In the genomic region with DNA sequence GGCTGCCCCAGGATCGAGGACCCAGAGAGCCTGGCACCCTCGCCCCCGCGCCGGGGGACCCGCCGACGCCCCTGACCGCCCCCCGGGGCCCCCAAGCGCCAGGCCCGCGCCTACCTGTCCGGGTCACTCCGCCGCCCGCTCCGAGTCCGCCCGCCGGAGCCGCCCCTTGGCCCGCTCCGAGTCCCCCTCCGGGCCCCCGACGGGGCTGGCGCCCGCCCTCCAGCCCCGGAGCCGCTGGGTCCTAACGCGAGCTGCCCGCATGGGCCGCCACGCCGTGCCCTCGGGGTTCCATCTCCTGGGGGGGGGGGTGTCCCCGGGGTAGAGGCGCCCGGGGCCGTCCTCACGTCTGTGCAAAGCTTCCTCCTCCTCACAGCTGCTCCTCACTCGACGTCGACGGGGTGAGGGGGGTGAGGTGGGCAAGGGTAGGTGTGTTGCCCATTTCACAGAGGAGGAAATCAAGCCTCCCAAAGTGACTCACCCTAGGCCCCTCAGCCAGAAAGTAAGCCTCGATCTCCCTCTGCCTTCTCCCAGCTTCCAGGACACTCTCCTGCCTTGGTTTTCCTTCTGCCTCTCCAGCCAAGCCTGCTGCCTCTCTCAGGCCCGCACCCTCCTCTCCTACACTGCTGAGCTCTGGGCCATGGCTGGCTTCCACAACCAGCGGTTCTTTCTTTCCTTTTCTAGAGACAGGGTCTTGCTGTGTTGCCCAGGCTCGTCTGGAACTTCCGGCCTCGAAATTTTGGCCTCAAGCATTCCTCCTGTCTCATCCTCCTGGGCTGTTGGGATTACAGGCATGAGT, we compare ENCODE assay signal across 8 cellular contexts. TPM values are rescaled to one million over a fixed set of nuclear protein-coding genes. Genes with fewer than 3 reads are reported as not detected.
DNase-seq lines count a peak whose midpoint lies in the region; ATAC-seq and TF ChIP-seq lines count a peak whose summit lies in the region.

A gene with protein sequence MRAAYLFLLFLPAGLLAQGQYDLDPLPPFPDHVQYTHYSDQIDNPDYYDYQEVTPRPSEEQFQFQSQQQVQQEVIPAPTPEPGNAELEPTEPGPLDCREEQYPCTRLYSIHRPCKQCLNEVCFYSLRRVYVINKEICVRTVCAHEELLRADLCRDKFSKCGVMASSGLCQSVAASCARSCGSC (minus strand): TSS at position 148 of the 796 bp plus-strand sequence. CDS start 2,347 bp downstream, outside the sequence.

- POLR2A ChIA-PET in T-cell (lab: Charles Lee): no interaction called here

- H3K27me3 ChIP-seq in GM23248 (replicated peaks; ENCODE audit: insufficient read depth) (no peaks in the 10 kb centered on the region), foreskin keratinocyte (no peaks in the 10 kb centered on the region)

- H3K27ac Mint-ChIP-seq in T-cell: no peak within 1 kb of the TSS

- no peaks in the 10 kb centered on the region for H3K9me2 ChIP-seq in GM23248 (ENCODE audit: insufficient read depth)

- DNase-seq in GM23248 (peak; percentile 80), T-cell (no peak), foreskin keratinocyte (peak in 1 of 2 donors; percentile 66), retinal pigment epithelial cell (ENCODE audit: low read depth) (no peak), kidney tubule cell (ENCODE audit: low spot score) (no peak)

- H3K9ac ChIP-seq in GM23248: peak within 1 kb of the TSS; percentile 95

- ATAC-seq in T-cell (replicated peaks in 1 of 4) (peak; percentile 32 to 42 (median 38)), foreskin keratinocyte (peak; percentile 8), HG03025 (IDR thresholded peaks at IDR 0.05; ENCODE audit: low FRiP score, unreplicated experiment) (no peak), HG03521 (IDR thresholded peaks at IDR 0.05; ENCODE audit: unreplicated experiment) (no peak), HG03432 (IDR thresholded peaks at IDR 0.05; ENCODE audit: unreplicated experiment) (no peak)

- H3K27me3 Mint-ChIP-seq in T-cell: peaks cover 19 to 24% of the 10 kb centered on the region in 2 donors

- H4K20me1 ChIP-seq in GM23248 (ENCODE audit: insufficient read depth): no peaks in the 10 kb centered on the region

- no peak within 1 kb of the TSS; the same call in 1 of the 2 replicates for H2AFZ ChIP-seq in GM23248

- H3K79me2 ChIP-seq in GM23248 (ENCODE audit: insufficient read depth): peaks cover 41% of the 10 kb centered on the region

- no peaks in the 10 kb centered on the region for H3K9me3 Mint-ChIP-seq in T-cell

- H3K4me3 ChIP-seq in GM23248 (peak within 1 kb of the TSS; percentile 88), retinal pigment epithelial cell (ENCODE audit: low read length) (peak within 1 kb of the TSS; percentile 71)

- CTCF ChIA-PET in T-cell (lab: Charles Lee): no interaction called here

- WGBS in GM23248 (ENCODE audit: low coverage in 1 of 2, low lambda C conversion rate in 2 of 2, missing lambda C conversion rate in 2 of 2), 2 experiments: 1 to 7% methylated on average over 13 to 46 of the region's 53 CpGs

- in situ Hi-C loops in GM23248 (cut with MboI): no loop called here

- H3K4me1 ChIP-seq in GM23248 (ENCODE audit: insufficient read depth): peaks cover 33% of the 10 kb centered on the region
- peaks cover 5% of the 10 kb centered on the region for H3K4me1 ChIP-seq in foreskin keratinocyte

- TF ChIP-seq CTCF in foreskin keratinocyte (conservative IDR thresholded peaks at IDR 0.05) (no peak), retinal pigment epithelial cell (conservative IDR thresholded peaks at IDR 0.05; ENCODE audit: low read depth, low read length) (no peak)

- H3K36me3 ChIP-seq in GM23248 (ENCODE audit: low read depth): no peaks in the 10 kb centered on the region

- peak within 1 kb of the TSS; percentile 65 to 78 (median 71) for H3K4me3 Mint-ChIP-seq in T-cell

- peaks cover 31% of the 10 kb centered on the region for H3F3A ChIP-seq in GM23248 (ENCODE audit: insufficient read depth)

- H3K27ac ChIP-seq in GM23248 (peak within 1 kb of the TSS; percentile 98), foreskin keratinocyte (peak within 1 kb of the TSS; percentile 79)

- H3K9me3 ChIP-seq in GM23248 (ENCODE audit: low read depth): no peaks in the 10 kb centered on the region

- H3K4me2 ChIP-seq in GM23248 (ENCODE audit: unreplicated experiment): peak within 1 kb of the TSS; percentile 93

- peaks cover 3% of the 10 kb centered on the region for H3K36me3 Mint-ChIP-seq in T-cell

- peaks cover 10 to 16% (median 11%) of the 10 kb centered on the region in 3 donors for H3K4me1 Mint-ChIP-seq in T-cell

RNA-seq across cellular contexts. Expression of the gene that starts here (rescaled TPM):
- total RNA-seq in GM23248 (2014; rRNA removed; shearing (Covaris generic)): 164 and 189 TPM in 2 replicates
- polyA plus RNA-seq in GM23248 (2016; fragmentation: Nextera tagmentation; extraction: Ambion mirVana) (469 and 471 TPM in 2 replicates), foreskin keratinocyte (71.6 and 111 TPM in 2 replicates)
- total RNA-seq in T-cell (not detected), foreskin keratinocyte (53.4 and 83.1 TPM in 2 replicates)

Comparison
In these comparisons a context has a peak if more than half of its experiments do, and no peak if none do; other contexts are left out.
1. RNA of the gene that starts here (total RNA-seq): 164 to 189 TPM in GM23248 and 53.4 to 83.1 TPM in foreskin keratinocyte; not detected in T-cell; every median in the first group is over 10 times any median in the second.
2. Peak in ATAC-seq in T-cell; RNA of the gene not detected or under 1 TPM.